15 cellular contexts compared by ENCODE assay signal in genomic region chr11:132312161-132312560, GRCh38.
DNase-seq lines count a peak whose midpoint lies in the region; ATAC-seq and TF ChIP-seq lines count a peak whose summit lies in the region.
"Had no signal": no experiment of that assay in that cellular context is flagged by ENCODE, and none has a peak within 500 bp of the region (broad histone marks: within the 10 kb centered on the region; RNA-seq: fewer than 3 reads in every experiment).

No MANE protein-coding gene starts in this region.

- H3K9me3 Mint-ChIP-seq in activated T-helper 17 cell treated with anti-CD3 and anti-CD28 coated beads, Interleukin-2, amount 50 U/mL, for 72 hours, result no peaks in the 10 kb centered on the region
- H3K9me3 Mint-ChIP-seq: nephron progenitor cell; T-helper 2 cell treated with Interferon-gamma antibody and Interleukin-4, amounts not matched to agents 5 μg/mL and 100 μg/mL, for 36 hours had no signal

- H3K36me3 Mint-ChIP-seq in activated T-helper 17 cell treated with anti-CD3 and anti-CD28 coated beads, Interleukin-2, amount 50 U/mL, for 72 hours (ENCODE audit: low read depth), result no peaks in the 10 kb centered on the region

- H3K9me2 ChIP-seq in SK-N-SH, result no peaks in the 10 kb centered on the region

- H3K9ac ChIP-seq in SK-N-SH, result no peak overlapping the region

- H3K79me2 ChIP-seq in SK-N-SH (ENCODE audit: insufficient read depth), result no peaks in the 10 kb centered on the region

- no peak overlapping the region for H3K4me3 ChIP-seq in SK-N-SH (ENCODE audit: low read depth in 2 of 2, low read length in 1 of 2)
- H3K4me3 ChIP-seq in fibroblast of the aortic adventitia (ENCODE audit: low read depth, low read length), result no peak overlapping the region
- H3K4me3 ChIP-seq in esophagus muscularis mucosa, result no peak overlapping the region
- H3K4me3 ChIP-seq: left lung, PC-9, smooth muscle cell had no signal

- peak overlapping the region in 1 of 2 experiments; percentile 13; a peak in 1 of 4 replicates for H3K27ac ChIP-seq in SK-N-SH (ENCODE audit: low read depth in 2 of 2, low read length in 1 of 2)
- no peak overlapping the region for H3K27ac ChIP-seq in esophagus muscularis mucosa (replicated peaks in 1 of 4)
- H3K27ac ChIP-seq: left lung, PC-9 had no signal

- POLR2A ChIA-PET in SK-N-SH (lab: Yijun Ruan, JAX), result no interaction called here

- H3K36me3 ChIP-seq in SK-N-SH (replicated peaks in 1 of 2; ENCODE audit: control insufficient read depth in 1 of 2, insufficient read depth in 2 of 2, low read length in 1 of 2), result no peaks in the 10 kb centered on the region
- H3K36me3 ChIP-seq in esophagus muscularis mucosa, result no peaks in the 10 kb centered on the region
- H3K36me3 ChIP-seq: left lung had no signal

- DNase-seq in SK-N-SH (no peak), fibroblast of the aortic adventitia (ENCODE audit: low read depth) (peak; percentile 79), esophagus muscularis mucosa (ENCODE audit: extremely low spot score) (no peak)
- DNase-seq: activated naive CD4-positive, alpha-beta T cell treated with Interleukin-2 at 50 U/mL for 16 hours; left lung; PC-9; trophoblast cell had no signal

- 58% methylated on average over 5 of the region's 5 CpGs for WGBS in SK-N-SH (ENCODE audit: low lambda C conversion rate)
- WGBS in esophagus muscularis mucosa, result 87% methylated on average over 5 of the region's 5 CpGs

- CTCF ChIA-PET in SK-N-SH (lab: Yijun Ruan, JAX), result interaction anchor here (0.7 to 6.8 kb wide), 22 partner anchors 12 to 446 kb away, joined by 3 to 64 read pairs (median 4); no protein-coding TSS in a partner anchor

- no peaks in the 10 kb centered on the region for H4K20me1 ChIP-seq in SK-N-SH (ENCODE audit: insufficient read depth)

- no peaks in the 10 kb centered on the region for H3K4me1 Mint-ChIP-seq in activated T-helper 17 cell treated with anti-CD3 and anti-CD28 coated beads, Interleukin-2, amount 50 U/mL, for 72 hours

- H3K4me2 ChIP-seq in SK-N-SH, result peak overlapping the region; percentile 52; the same call in 1 of the 2 replicates
- H3K4me2 ChIP-seq: PC-9, smooth muscle cell had no signal

- no peak for TF ChIP-seq RAD21 in SK-N-SH (IDR thresholded peaks at IDR 0.05; ENCODE audit: low read length)

- no peak for TF ChIP-seq POLR2A in esophagus muscularis mucosa (IDR thresholded peaks at IDR 0.05; ENCODE audit: low read depth)

- H3K27me3 Mint-ChIP-seq in activated T-helper 17 cell treated with anti-CD3 and anti-CD28 coated beads, Interleukin-2, amount 50 U/mL, for 72 hours, result peaks cover 6% of the 10 kb centered on the region

- TF ChIP-seq EP300 in SK-N-SH (IDR thresholded peaks at IDR 0.05; ENCODE audit: borderline replicate concordance in 1 of 2, low read depth in 1 of 2, low read length in 1 of 2) (no peak), esophagus muscularis mucosa (IDR thresholded peaks at IDR 0.05) (no peak)

- no peak overlapping the region for H3K27ac Mint-ChIP-seq in activated T-helper 17 cell treated with anti-CD3 and anti-CD28 coated beads, Interleukin-2, amount 50 U/mL, for 72 hours
- H3K27ac Mint-ChIP-seq: nephron progenitor cell; T-helper 2 cell treated with Interferon-gamma antibody and Interleukin-4, amounts not matched to agents 5 μg/mL and 100 μg/mL, for 36 hours had no signal

- intact Hi-C loops in esophagus muscularis mucosa (cut with DNase I), result no loop called here

- peaks cover 6 to 11% of the 10 kb centered on the region in 2 experiments; a peak in 2 of 4 replicates for H3K4me1 ChIP-seq in SK-N-SH (ENCODE audit: control insufficient read depth in 1 of 2, insufficient read depth in 2 of 2, low read depth in 1 of 2, low read length in 1 of 2)
- H3K4me1 ChIP-seq in esophagus muscularis mucosa, result peaks cover 0 to 15% (median 7%) of the 10 kb centered on the region in 4 donors
- H3K4me1 ChIP-seq: left lung had no signal

- ATAC-seq in SK-N-SH treated with all-trans-retinoic acid at 6 μM for 48 hours (no peak), GM21526 (IDR thresholded peaks at IDR 0.05; ENCODE audit: low FRiP score, unreplicated experiment) (no peak), GM21528 (IDR thresholded peaks at IDR 0.05; ENCODE audit: low FRiP score, unreplicated experiment) (no peak), GM21390 (IDR thresholded peaks at IDR 0.05; ENCODE audit: unreplicated experiment) (no peak)
- ATAC-seq in activated T-helper 17 cell treated with anti-CD3 and anti-CD28 coated beads, Interleukin-2, amount 50 U/mL, for 72 hours (replicated peaks), result peak; percentile 24

- H3K27me3 ChIP-seq in SK-N-SH (ENCODE audit: insufficient read depth), result no peaks in the 10 kb centered on the region
- no peaks in the 10 kb centered on the region for H3K27me3 ChIP-seq in esophagus muscularis mucosa
- H3K27me3 ChIP-seq: left lung had no signal

- TF ChIP-seq CTCF in SK-N-SH (IDR thresholded peaks at IDR 0.05), result no peak
- TF ChIP-seq CTCF in fibroblast of the aortic adventitia (IDR thresholded peaks at IDR 0.05; ENCODE audit: insufficient read depth, low read length), result no peak
- no peak for TF ChIP-seq CTCF in esophagus muscularis mucosa (IDR thresholded peaks at IDR 0.05)

- peaks cover 12% of the 10 kb centered on the region for H3F3A ChIP-seq in SK-N-SH (replicated peaks; ENCODE audit: insufficient read depth)

- no peak overlapping the region for H2AFZ ChIP-seq in SK-N-SH (ENCODE audit: low read depth)
- H2AFZ ChIP-seq: PC-9 had no signal

- H3K4me3 Mint-ChIP-seq in activated T-helper 17 cell treated with anti-CD3 and anti-CD28 coated beads, Interleukin-2, amount 50 U/mL, for 72 hours, result no peak overlapping the region
- H3K4me3 Mint-ChIP-seq: nephron progenitor cell; T-helper 2 cell treated with Interferon-gamma antibody and Interleukin-4, amounts not matched to agents 5 μg/mL and 100 μg/mL, for 36 hours had no signal

- H3K9me3 ChIP-seq in SK-N-SH (no peaks in the 10 kb centered on the region), esophagus muscularis mucosa (no peaks in the 10 kb centered on the region)
- H3K9me3 ChIP-seq: left lung had no signal

TF ChIP-seq in SK-N-SH, 30 proteins besides CTCF, POLR2A, EP300 and RAD21 (continues in another document):
- TF ChIP-seq NFIC (IDR thresholded peaks at IDR 0.05; ENCODE audit: borderline replicate concordance) (peak; percentile 89), FOXM1 (IDR thresholded peaks at IDR 0.05; ENCODE audit: low read depth) (no peak), MAX (IDR thresholded peaks at IDR 0.05; ENCODE audit: low read depth) (no peak), PBX3 (IDR thresholded peaks at IDR 0.05) (no peak), SMC3 (IDR thresholded peaks at IDR 0.05; ENCODE audit: low read depth, low read length) (no peak)

TF ChIP-seq in SK-N-SH treated with all-trans-retinoic acid at 6 μM for 48 hours, 23 proteins besides CTCF, POLR2A, EP300 and RAD21:
- no peak for TF ChIP-seq POU6F1 (CRISPR knock-in tag; IDR thresholded peaks at IDR 0.05; ENCODE audit: borderline replicate concordance, low read depth)
- no peak for TF ChIP-seq TCF4 (CRISPR knock-in tag; IDR thresholded peaks at IDR 0.05; ENCODE audit: borderline replicate concordance)
- TF ChIP-seq SNAI2 (CRISPR knock-in tag; IDR thresholded peaks at IDR 0.05), result no peak
- TF ChIP-seq ZNF565 (CRISPR knock-in tag; conservative IDR thresholded peaks at IDR 0.05; ENCODE audit: low read depth), result no peak
- no peak for TF ChIP-seq GLIS3 (CRISPR knock-in tag; IDR thresholded peaks at IDR 0.05)
- no peak for TF ChIP-seq CREB5 (CRISPR knock-in tag; IDR thresholded peaks at IDR 0.05; ENCODE audit: low read depth)
- no peak for TF ChIP-seq BACH2 (CRISPR knock-in tag; IDR thresholded peaks at IDR 0.05; ENCODE audit: borderline replicate concordance)
